Comparison of ENCODE assay signal across 20 cellular contexts in the genomic region with DNA sequence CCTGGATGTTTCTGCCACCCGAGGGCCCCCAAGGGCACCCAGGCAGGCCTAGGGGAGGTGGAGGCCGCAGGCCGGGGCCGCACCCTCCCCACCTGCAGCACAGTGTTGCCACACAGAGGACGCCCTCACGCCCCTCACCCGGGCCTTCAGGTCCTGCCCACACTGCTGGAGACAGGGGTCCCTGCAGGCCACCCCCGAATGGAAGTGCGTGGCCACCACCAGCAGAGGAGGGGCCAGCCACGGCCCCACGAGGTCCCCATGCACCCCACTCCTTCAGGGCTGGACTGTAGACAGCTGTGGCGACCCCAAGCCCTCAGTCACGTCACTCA. TPM values are rescaled to one million over a fixed set of nuclear protein-coding genes. Genes with fewer than 3 reads are reported as not detected.
DNase-seq lines count a peak whose midpoint lies in the region; ATAC-seq and TF ChIP-seq lines count a peak whose summit lies in the region.
"Had no signal": no experiment of that assay in that cellular context is flagged by ENCODE, and none has a peak within 500 bp of the region (broad histone marks: within the 10 kb centered on the region; RNA-seq: fewer than 3 reads in every experiment).

No MANE protein-coding gene starts in this region.

- H3K36me3 ChIP-seq in HEK293 (ENCODE audit: control insufficient read depth in 2 of 2, insufficient read depth in 1 of 2, low read length in 2 of 2): no peaks in the 10 kb centered on the region
- H3K36me3 ChIP-seq in sigmoid colon: peaks cover 0 to 5% (median 0%) of the 10 kb centered on the region in 4 donors

- H3K36me3 Mint-ChIP-seq in activated CD4-positive, alpha-beta T cell treated with anti-CD3 and anti-CD28 coated beads, Interleukin-2, amount 10 ng/mL, durations not matched to agents 24 days and 14 days (ENCODE audit: low read depth): peaks cover 14% of the 10 kb centered on the region
- peaks cover 4% of the 10 kb centered on the region for H3K36me3 Mint-ChIP-seq in activated CD8-positive, alpha-beta T cell treated with anti-CD3 and anti-CD28 coated beads, Interleukin-2, amount 10 ng/mL, durations not matched to agents 7 days and 5 days (ENCODE audit: low read depth)
- H3K36me3 Mint-ChIP-seq: CD8-positive, alpha-beta T cell; mesothelial cell of epicardium had no signal

- POLR2A ChIA-PET in HEK293 (lab: Yijun Ruan, JAX): no interaction called here
- POLR2A ChIA-PET in activated CD8-positive, alpha-beta T cell treated with anti-CD3 and anti-CD28 coated beads, Interleukin-2, amount 10 ng/mL, durations not matched to agents 7 days and 5 days (lab: Charles Lee): no interaction called here

- DNase-seq in activated CD4-positive, alpha-beta T cell treated with anti-CD3 and anti-CD28 coated beads, Interleukin-2, amount 10 ng/mL, durations not matched to agents 24 days and 14 days: peak; percentile 52
- no peak for DNase-seq in activated CD4-positive, alpha-beta T cell treated with anti-CD3 and anti-CD28 coated beads, Interleukin-2, amount 50 U/mL, for 48 hours
- DNase-seq in left ventricle myocardium superior (peak; percentile 26), sigmoid colon (peak; percentile 58), putamen (ENCODE audit: low spot score) (no peak), NCI-H1930 (lab: John Stamatoyannopoulos, UW) (no peak)
- DNase-seq in activated CD8-positive, alpha-beta T cell treated with anti-CD3 and anti-CD28 coated beads, Interleukin-2, amount 10 ng/mL, durations not matched to agents 7 days and 5 days: no peak
- DNase-seq: activated CD4-positive, CD25-positive, alpha-beta regulatory T cell; cortex of kidney; MM.1S; NCI-H1694 treated with DMSO at 0.1 percent for 48 hours; NCI-H446 treated with DMSO at 0.1 percent for 48 hours; SHP77; stimulated activated CD4-positive, alpha-beta T cell treated with anti-CD3 and anti-CD28 coated beads, Interleukin-4, amount 100 ng/mL, for 4 hours had no signal

- H3K27me3 Mint-ChIP-seq in activated CD4-positive, alpha-beta T cell treated with anti-CD3 and anti-CD28 coated beads, Interleukin-2, amount 10 ng/mL, durations not matched to agents 24 days and 14 days: no peaks in the 10 kb centered on the region
- no peaks in the 10 kb centered on the region for H3K27me3 Mint-ChIP-seq in activated CD8-positive, alpha-beta T cell treated with anti-CD3 and anti-CD28 coated beads, Interleukin-2, amount 10 ng/mL, durations not matched to agents 7 days and 5 days (ENCODE audit: low read depth)

- H3K4me3 ChIP-seq in HEK293 (ENCODE audit: low read depth, low read length) (no peak overlapping the region), sigmoid colon (no peak overlapping the region)
- H3K4me3 ChIP-seq: tibial nerve had no signal

- intact Hi-C loops in activated CD4-positive, alpha-beta T cell treated with anti-CD3 and anti-CD28 coated beads, Interleukin-2, amount 10 ng/mL, durations not matched to agents 24 days and 14 days (cut with micrococcal nuclease): no loop called here
- intact Hi-C loops in left ventricle myocardium superior (cut with micrococcal nuclease): no loop called here
- intact Hi-C loops in sigmoid colon (cut with DNase I): loop anchor here (5.0 kb wide), 1 partner anchor 33 kb away; a partner anchor contains a TSS

- TF ChIP-seq EP300 in sigmoid colon (IDR thresholded peaks at IDR 0.05): no peak

- no peaks in the 10 kb centered on the region for H3K4me1 ChIP-seq in HEK293 (ENCODE audit: control insufficient read depth, insufficient read depth, low read length)
- peaks cover 0 to 22% (median 11%) of the 10 kb centered on the region in 4 donors for H3K4me1 ChIP-seq in sigmoid colon

- peak overlapping the region; percentile 52 for H3K4me3 Mint-ChIP-seq in activated CD4-positive, alpha-beta T cell treated with anti-CD3 and anti-CD28 coated beads, Interleukin-2, amount 10 ng/mL, durations not matched to agents 24 days and 14 days
- no peak overlapping the region for H3K4me3 Mint-ChIP-seq in activated CD8-positive, alpha-beta T cell treated with anti-CD3 and anti-CD28 coated beads, Interleukin-2, amount 10 ng/mL, durations not matched to agents 7 days and 5 days
- H3K4me3 Mint-ChIP-seq: CD8-positive, alpha-beta T cell; mesothelial cell of epicardium had no signal

- no peaks in the 10 kb centered on the region for H3K9me3 Mint-ChIP-seq in activated CD4-positive, alpha-beta T cell treated with anti-CD3 and anti-CD28 coated beads, Interleukin-2, amount 10 ng/mL, durations not matched to agents 24 days and 14 days
- H3K9me3 Mint-ChIP-seq in activated CD8-positive, alpha-beta T cell treated with anti-CD3 and anti-CD28 coated beads, Interleukin-2, amount 10 ng/mL, durations not matched to agents 7 days and 5 days (ENCODE audit: insufficient read depth): no peaks in the 10 kb centered on the region
- H3K9me3 Mint-ChIP-seq: activated T-cell treated with anti-CD3 and anti-CD28 coated beads, Interleukin-2, amount 50 U/mL, for 72 hours; CD8-positive, alpha-beta T cell; mesothelial cell of epicardium had no signal

- H3K9me3 ChIP-seq in HEK293 (ENCODE audit: control insufficient read depth, insufficient read depth, low read depth, low read length): no peaks in the 10 kb centered on the region
- H3K9me3 ChIP-seq in sigmoid colon: no peaks in the 10 kb centered on the region
- H3K9me3 ChIP-seq: neutrophil, tibial nerve had no signal

- H3K27me3 ChIP-seq in sigmoid colon: no peaks in the 10 kb centered on the region

- H3K4me1 Mint-ChIP-seq in activated CD4-positive, alpha-beta T cell treated with anti-CD3 and anti-CD28 coated beads, Interleukin-2, amount 10 ng/mL, durations not matched to agents 24 days and 14 days: peaks cover 24% of the 10 kb centered on the region
- H3K4me1 Mint-ChIP-seq in activated CD8-positive, alpha-beta T cell treated with anti-CD3 and anti-CD28 coated beads, Interleukin-2, amount 10 ng/mL, durations not matched to agents 7 days and 5 days (ENCODE audit: low read depth): peaks cover 29% of the 10 kb centered on the region

- H3K27ac ChIP-seq in HEK293 (ENCODE audit: extremely low read depth, low read depth, low read length) (no peak overlapping the region), sigmoid colon (no peak overlapping the region)
- H3K27ac ChIP-seq: neutrophil had no signal

- H3K27ac Mint-ChIP-seq in activated CD4-positive, alpha-beta T cell treated with anti-CD3 and anti-CD28 coated beads, Interleukin-2, amount 10 ng/mL, durations not matched to agents 24 days and 14 days: peak overlapping the region; percentile 85
- H3K27ac Mint-ChIP-seq in activated CD8-positive, alpha-beta T cell treated with anti-CD3 and anti-CD28 coated beads, Interleukin-2, amount 10 ng/mL, durations not matched to agents 7 days and 5 days: no peak overlapping the region
- H3K27ac Mint-ChIP-seq: activated T-cell treated with anti-CD3 and anti-CD28 coated beads, Interleukin-2, amount 50 U/mL, for 72 hours; mesothelial cell of epicardium had no signal

- CTCF ChIA-PET in HEK293 (lab: Yijun Ruan, JAX): no interaction called here
- CTCF ChIA-PET in activated CD8-positive, alpha-beta T cell treated with anti-CD3 and anti-CD28 coated beads, Interleukin-2, amount 10 ng/mL, durations not matched to agents 7 days and 5 days (lab: Charles Lee): no interaction called here

- 72 to 91% methylated on average over 13 of the region's 13 CpGs for WGBS in sigmoid colon, 2 donors

- TF ChIP-seq CTCF in HEK293 (tag by site-specific recombination; IDR thresholded peaks at IDR 0.05): no peak
- TF ChIP-seq CTCF in sigmoid colon (IDR thresholded peaks at IDR 0.05): no peak

- no peak for TF ChIP-seq POLR2A in sigmoid colon (IDR thresholded peaks at IDR 0.05)

- no peak for ATAC-seq in left ventricle myocardium superior
- ATAC-seq in activated CD8-positive, alpha-beta T cell treated with anti-CD3 and anti-CD28 coated beads, Interleukin-2, amount 10 ng/mL, durations not matched to agents 7 days and 5 days: no peak
- ATAC-seq: activated T-cell treated with anti-CD3 and anti-CD28 coated beads, Interleukin-2, amount 50 U/mL, for 72 hours; CD8-positive, alpha-beta T cell had no signal

TF ChIP-seq in HEK293, 187 proteins besides CTCF, POLR2A, EP300 and RAD21 (continues in another document):
- TF ChIP-seq, protein P1, sequence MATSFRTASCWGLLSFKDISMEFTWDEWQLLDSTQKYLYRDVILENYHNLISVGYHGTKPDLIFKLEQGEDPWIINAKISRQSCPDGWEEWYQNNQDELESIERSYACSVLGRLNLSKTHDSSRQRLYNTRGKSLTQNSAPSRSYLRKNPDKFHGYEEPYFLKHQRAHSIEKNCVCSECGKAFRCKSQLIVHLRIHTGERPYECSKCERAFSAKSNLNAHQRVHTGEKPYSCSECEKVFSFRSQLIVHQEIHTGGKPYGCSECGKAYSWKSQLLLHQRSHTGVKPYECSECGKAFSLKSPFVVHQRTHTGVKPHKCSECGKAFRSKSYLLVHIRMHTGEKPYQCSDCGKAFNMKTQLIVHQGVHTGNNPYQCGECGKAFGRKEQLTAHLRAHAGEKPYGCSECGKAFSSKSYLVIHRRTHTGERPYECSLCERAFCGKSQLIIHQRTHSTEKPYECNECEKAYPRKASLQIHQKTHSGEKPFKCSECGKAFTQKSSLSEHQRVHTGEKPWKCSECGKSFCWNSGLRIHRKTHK (tag by site-specific recombination; IDR thresholded peaks at IDR 0.05): no peak
- TF ChIP-seq ZNF10 (tag by site-specific recombination; IDR thresholded peaks at IDR 0.05) (no peak), GLIS2 (tag by site-specific recombination; IDR thresholded peaks at IDR 0.05) (0 out of 2 replicates have a peak, but pooled peaks have one; percentile 13)

RNA-seq across cellular contexts. Expression of a gene that starts 35.4 kb away (rescaled TPM):
- 65.9 and 70.2 TPM in 2 replicates for total RNA-seq in activated CD4-positive, alpha-beta T cell treated with anti-CD3 and anti-CD28 coated beads, Interleukin-2, amount 10 ng/mL, durations not matched to agents 24 days and 14 days
- total RNA-seq in left ventricle myocardium superior (10.2 TPM), sigmoid colon (10 to 100 TPM; 11.4 to 72.6 (median 28.9) TPM)
- 100 to 1,000 TPM in 2 of 3 donors, 10 to 100 TPM in 1; 99.1 to 157 (median 109) TPM for polyA plus RNA-seq in sigmoid colon
- 10 to 100 TPM; 24.2 to 28.6 TPM for total RNA-seq in activated CD8-positive, alpha-beta T cell treated with anti-CD3 and anti-CD28 coated beads, Interleukin-2, amount 10 ng/mL, durations not matched to agents 7 days and 5 days

RNA-seq across cellular contexts. Expression of a gene that starts 42.7 kb away (rescaled TPM):
- total RNA-seq in activated CD4-positive, alpha-beta T cell treated with anti-CD3 and anti-CD28 coated beads, Interleukin-2, amount 10 ng/mL, durations not matched to agents 24 days and 14 days: 35.8 and 41.0 TPM in 2 replicates
- 20.6 TPM for total RNA-seq in left ventricle myocardium superior
- 10 to 100 TPM; 20.3 to 32.4 (median 25.4) TPM for total RNA-seq in sigmoid colon
- 10 to 100 TPM; 25.8 to 51.4 (median 31.2) TPM for polyA plus RNA-seq in sigmoid colon
- total RNA-seq in activated CD8-positive, alpha-beta T cell treated with anti-CD3 and anti-CD28 coated beads, Interleukin-2, amount 10 ng/mL, durations not matched to agents 7 days and 5 days: 10 to 100 TPM; 32.2 to 38.3 TPM

RNA-seq across cellular contexts. Expression of a gene that starts 56.3 kb away (rescaled TPM):
- total RNA-seq in activated CD4-positive, alpha-beta T cell treated with anti-CD3 and anti-CD28 coated beads, Interleukin-2, amount 10 ng/mL, durations not matched to agents 24 days and 14 days: 15.3 and 22.4 TPM in 2 replicates
- 9.6 TPM for total RNA-seq in left ventricle myocardium superior
- total RNA-seq in sigmoid colon: 10 to 100 TPM in 1 of 4 donors, 1 to 10 TPM in 3; 8.9 to 12.7 (median 9.3) TPM
- polyA plus RNA-seq in sigmoid colon: 10 to 100 TPM in 1 of 3 donors, 1 to 10 TPM in 2; 5.1 to 11.5 (median 6.0) TPM
- 10 to 100 TPM; 16.8 to 18.2 TPM for total RNA-seq in activated CD8-positive, alpha-beta T cell treated with anti-CD3 and anti-CD28 coated beads, Interleukin-2, amount 10 ng/mL, durations not matched to agents 7 days and 5 days

Comparison
In these comparisons a context has a peak if more than half of its experiments do, and no peak if none do; other contexts are left out.
1. DNase-seq: peak in activated CD4-positive, alpha-beta T cell treated with anti-CD3 and anti-CD28 coated beads, Interleukin-2, amount 10 ng/mL, durations not matched to agents 24 days and 14 days (single experiment), left ventricle myocardium superior (single experiment) and sigmoid colon (single experiment); none in activated CD4-positive, alpha-beta T cell treated with anti-CD3 and anti-CD28 coated beads, Interleukin-2, amount 50 U/mL, for 48 hours (0 of 2), putamen (single experiment), NCI-H1930 (0 of 2) and activated CD8-positive, alpha-beta T cell treated with anti-CD3 and anti-CD28 coated beads, Interleukin-2, amount 10 ng/mL, durations not matched to agents 7 days and 5 days (single experiment).